Comparison of ENCODE assay signal across 18 cellular contexts in genomic region chr16:57924514-57924913, GRCh38. TPM values are rescaled to one million over a fixed set of nuclear protein-coding genes. Genes with fewer than 3 reads are reported as not detected.
A peak's percentile ranks its signal among the peaks of the same experiment; 100 is the strongest.
DNase-seq lines count a peak whose midpoint lies in the region; ATAC-seq, FAIRE-seq and TF ChIP-seq lines count a peak whose summit lies in the region.
"Had no signal": no experiment of that assay in that cellular context is flagged by ENCODE, and none has a peak within 500 bp of the region (broad histone marks: within the 10 kb centered on the region; RNA-seq: fewer than 3 reads in every experiment).

No MANE protein-coding gene starts in this region.

- no peaks in the 10 kb centered on the region for H3K36me3 Mint-ChIP-seq in activated naive CD4-positive, alpha-beta T cell treated with anti-CD3 and anti-CD28 coated beads, Interleukin-2, amount 50 U/mL, for 24 hours
- peaks cover 9% of the 10 kb centered on the region for H3K36me3 Mint-ChIP-seq in glutamatergic neuron (ENCODE audit: unreplicated experiment)
- H3K36me3 Mint-ChIP-seq: CD8-positive, alpha-beta T cell had no signal

- H3K9ac ChIP-seq in kidney (ENCODE audit: low read length in 2 of 2): no peak overlapping the region

- no peaks in the 10 kb centered on the region for H3K36me3 ChIP-seq in MG63
- H3K36me3 ChIP-seq in kidney (ENCODE audit: control insufficient read depth in 1 of 2, insufficient read depth in 2 of 2, low read length in 2 of 2): no peaks in the 10 kb centered on the region
- no peaks in the 10 kb centered on the region for H3K36me3 ChIP-seq in pancreas

- no peaks in the 10 kb centered on the region for H3K9me3 Mint-ChIP-seq in activated naive CD4-positive, alpha-beta T cell treated with anti-CD3 and anti-CD28 coated beads, Interleukin-2, amount 50 U/mL, for 24 hours
- no peaks in the 10 kb centered on the region for H3K9me3 Mint-ChIP-seq in glutamatergic neuron (ENCODE audit: unreplicated experiment)
- H3K9me3 Mint-ChIP-seq: H9 had no signal

- peaks cover 1% of the 10 kb centered on the region for H3K27me3 Mint-ChIP-seq in activated naive CD4-positive, alpha-beta T cell treated with anti-CD3 and anti-CD28 coated beads, Interleukin-2, amount 50 U/mL, for 24 hours
- H3K27me3 Mint-ChIP-seq in glutamatergic neuron (ENCODE audit: unreplicated experiment): peaks cover 5% of the 10 kb centered on the region

- H3K4me1 Mint-ChIP-seq in activated naive CD4-positive, alpha-beta T cell treated with anti-CD3 and anti-CD28 coated beads, Interleukin-2, amount 50 U/mL, for 24 hours: no peaks in the 10 kb centered on the region
- no peaks in the 10 kb centered on the region for H3K4me1 Mint-ChIP-seq in glutamatergic neuron (ENCODE audit: low read depth, unreplicated experiment)

- ATAC-seq in pancreas: no peak
- ATAC-seq: A549; CD8-positive, alpha-beta T cell had no signal

- H3K4me3 Mint-ChIP-seq in activated naive CD4-positive, alpha-beta T cell treated with anti-CD3 and anti-CD28 coated beads, Interleukin-2, amount 50 U/mL, for 24 hours: no peak overlapping the region
- no peak overlapping the region for H3K4me3 Mint-ChIP-seq in glutamatergic neuron (ENCODE audit: unreplicated experiment)
- H3K4me3 Mint-ChIP-seq: CD8-positive, alpha-beta T cell; H9 had no signal

- no peaks in the 10 kb centered on the region for H3K4me1 ChIP-seq in kidney (ENCODE audit: control insufficient read depth in 1 of 2, insufficient read depth in 1 of 2, low read depth in 1 of 2, low read length in 2 of 2)
- H3K4me1 ChIP-seq in pancreas: no peaks in the 10 kb centered on the region
- H3K4me1 ChIP-seq: A549 had no signal

- H3K27me3 ChIP-seq in MG63 (no peaks in the 10 kb centered on the region), pancreas (no peaks in the 10 kb centered on the region)

- H3K4me3 ChIP-seq in MG63 (no peak overlapping the region), kidney (ENCODE audit: low read length in 2 of 2) (no peak overlapping the region), pancreas (no peak overlapping the region)
- H3K4me3 ChIP-seq: A549 had no signal

- FAIRE-seq in kidney (lab: Jason Lieb, UNC) (no peak), pancreas (lab: Jason Lieb, UNC) (no peak)
- FAIRE-seq: A549, H1, HTR-8/SVneo had no signal

- TF ChIP-seq CTCF in kidney (IDR thresholded peaks at IDR 0.05; ENCODE audit: borderline replicate concordance, extremely low read depth, insufficient read depth) (no peak), pancreas (IDR thresholded peaks at IDR 0.05) (no peak), glutamatergic neuron (IDR thresholded peaks at IDR 0.05; ENCODE audit: partially characterized antibody, unreplicated experiment) (no peak)

- H3K27ac Mint-ChIP-seq in activated naive CD4-positive, alpha-beta T cell treated with anti-CD3 and anti-CD28 coated beads, Interleukin-2, amount 50 U/mL, for 24 hours: peak overlapping the region; percentile 12
- no peak overlapping the region for H3K27ac Mint-ChIP-seq in glutamatergic neuron (ENCODE audit: unreplicated experiment)
- H3K27ac Mint-ChIP-seq: CD8-positive, alpha-beta T cell; H9 had no signal

- DNase-seq in activated naive CD4-positive, alpha-beta T cell treated with anti-CD3 and anti-CD28 coated beads, Interleukin-2, amount 50 U/mL, for 16 hours: no peak
- DNase-seq in MG63: peak; percentile 45
- DNase-seq in kidney: peak; percentile 15
- no peak for DNase-seq in stimulated activated CD4-positive, alpha-beta T cell treated with anti-CD3 and anti-CD28 coated beads, Interleukin-2, amount 100 ng/mL, for 24 hours
- DNase-seq in pancreas: no peak
- DNase-seq in glutamatergic neuron: no peak
- DNase-seq: AML-193; Calu3; CD8-positive, alpha-beta T cell; DMS79 treated with DMSO at 0.1 percent for 48 hours; GF-D8; H9 had no signal

- intact Hi-C loops in kidney (cut with DNase I): no loop called here
- intact Hi-C loops in pancreas (cut with DNase I): no loop called here

- H3K9me3 ChIP-seq in MG63 (peaks cover 7% of the 10 kb centered on the region), kidney (ENCODE audit: control insufficient read depth in 1 of 2, low read length in 2 of 2) (no peaks in the 10 kb centered on the region), pancreas (no peaks in the 10 kb centered on the region)
- H3K9me3 ChIP-seq: A549 had no signal

- 88 to 90% methylated on average over 6 of the region's 6 CpGs for WGBS in pancreas, 2 donors

- H3K27ac ChIP-seq in kidney (ENCODE audit: low read depth in 2 of 2, low read length in 2 of 2) (no peak overlapping the region), pancreas (no peak overlapping the region)
- H3K27ac ChIP-seq: 22Rv1, A549 had no signal

RNA-seq across cellular contexts. Expression of gene CNGB1, which starts 46.4 kb away (rescaled TPM):
- total RNA-seq in MG63 (2014; rRNA removed; shearing (Covaris generic); ENCODE audit: low replicate concordance): not detected in 2 replicates
- not detected for total RNA-seq in kidney
- not detected for polyA plus RNA-seq in kidney (ENCODE audit: insufficient read depth, low read depth, low replicate concordance)
- total RNA-seq in pancreas: under 1 TPM in 3 of 6 donors, not detected in 3; 0.03 to 0.43 (median 0.16) TPM
- under 1 TPM; 0.04 to 0.05 TPM for polyA plus RNA-seq in pancreas
- 0.91 TPM for total RNA-seq in glutamatergic neuron (ENCODE audit: unreplicated experiment)
- total RNA-seq: CD8-positive, alpha-beta T cell; H1; H9 had no signal
- polyA plus RNA-seq: BJ, H1 had no signal

Comparison
In these comparisons a context has a peak if more than half of its experiments do, and no peak if none do; other contexts are left out.
1. DNase-seq: peak in MG63 (single experiment) and kidney (single experiment); none in activated naive CD4-positive, alpha-beta T cell treated with anti-CD3 and anti-CD28 coated beads, Interleukin-2, amount 50 U/mL, for 16 hours (single experiment), stimulated activated CD4-positive, alpha-beta T cell treated with anti-CD3 and anti-CD28 coated beads, Interleukin-2, amount 100 ng/mL, for 24 hours (0 of 2), pancreas (0 of 6) and glutamatergic neuron (single experiment).